In the genomic region with DNA sequence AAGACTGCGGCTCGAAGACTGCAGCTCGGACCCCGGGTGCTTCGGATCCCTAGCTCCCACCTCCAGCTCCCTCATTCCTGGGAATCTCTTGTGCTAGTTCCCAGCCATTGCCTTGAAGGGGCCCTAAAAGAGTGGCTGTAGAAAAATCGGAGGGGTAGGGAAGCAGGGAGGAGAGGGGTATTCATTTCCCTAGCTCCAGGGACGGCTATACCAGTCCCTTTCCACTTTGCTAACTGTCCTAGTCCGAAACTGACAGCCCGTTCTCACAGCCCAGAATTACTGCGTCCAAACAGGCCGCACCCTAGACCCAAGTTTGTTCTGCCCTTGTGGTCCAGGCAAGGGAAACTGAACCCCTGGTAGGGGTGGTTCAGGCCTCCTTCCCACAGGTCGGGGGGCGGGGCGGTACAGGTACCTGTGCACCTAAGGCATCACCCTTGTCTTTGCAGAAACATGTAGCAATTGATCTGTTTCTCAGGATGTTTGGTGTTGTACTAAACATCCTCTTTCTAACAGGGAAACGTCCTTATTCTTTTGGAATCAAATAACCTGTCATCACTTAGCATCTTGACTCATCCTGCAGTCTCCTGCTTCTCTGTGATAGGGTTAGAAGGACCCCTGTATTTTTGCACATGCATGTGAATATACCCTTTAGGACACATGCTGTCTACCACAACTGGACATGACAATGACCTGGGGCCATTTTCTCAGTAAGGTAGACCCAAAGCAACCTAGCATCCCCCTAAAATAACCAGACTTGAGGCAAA, we compare ENCODE assay signal across 25 cellular contexts. TPM values are rescaled to one million over a fixed set of nuclear protein-coding genes. Genes with fewer than 3 reads are reported as not detected.
DNase-seq lines count a peak whose midpoint lies in the region; ATAC-seq, FAIRE-seq and TF ChIP-seq lines count a peak whose summit lies in the region.
"Had no signal": no experiment of that assay in that cellular context is flagged by ENCODE, and none has a peak within 500 bp of the region (broad histone marks: within the 10 kb centered on the region; RNA-seq: fewer than 3 reads in every experiment).

No MANE protein-coding gene starts in this region.

- H3K36me3 Mint-ChIP-seq in endodermal cell (ENCODE audit: low read depth) (no peaks in the 10 kb centered on the region), osteocyte (ENCODE audit: unreplicated experiment) (no peaks in the 10 kb centered on the region)
- no peaks in the 10 kb centered on the region for H3K36me3 Mint-ChIP-seq in CD4-positive, alpha-beta T cell (ENCODE audit: low read depth)

- H3K27ac Mint-ChIP-seq in endodermal cell, result no peak overlapping the region
- H3K27ac Mint-ChIP-seq in osteocyte (ENCODE audit: unreplicated experiment), result no peak overlapping the region
- H3K27ac Mint-ChIP-seq in CD4-positive, alpha-beta T cell, result no peak overlapping the region

- H3K9me3 ChIP-seq in HUES64 (ENCODE audit: insufficient read depth, low read depth, low read length) (no peaks in the 10 kb centered on the region), endodermal cell (ENCODE audit: control insufficient read depth, low read length) (no peaks in the 10 kb centered on the region)
- no peaks in the 10 kb centered on the region for H3K9me3 ChIP-seq in CD4-positive, alpha-beta T cell (ENCODE audit: control insufficient read depth, low read length)
- H3K9me3 ChIP-seq: BE2C had no signal

- H3K4me3 Mint-ChIP-seq in endodermal cell (no peak overlapping the region), osteocyte (ENCODE audit: unreplicated experiment) (no peak overlapping the region)
- H3K4me3 Mint-ChIP-seq in CD4-positive, alpha-beta T cell, result no peak overlapping the region

- H3K27ac ChIP-seq in HUES64 (ENCODE audit: low read depth, low read length) (no peak overlapping the region), endodermal cell (ENCODE audit: low read depth, low read length) (no peak overlapping the region)
- no peak overlapping the region for H3K27ac ChIP-seq in CD4-positive, alpha-beta T cell (ENCODE audit: low read depth, low read length)
- H3K27ac ChIP-seq: HL-60, SK-N-MC, skin epidermis had no signal

- no peak for TF ChIP-seq CTCF in endodermal cell (conservative IDR thresholded peaks at IDR 0.05)
- TF ChIP-seq CTCF in osteocyte (IDR thresholded peaks at IDR 0.05), result no peak
- TF ChIP-seq CTCF in CD4-positive, alpha-beta T cell (IDR thresholded peaks at IDR 0.05), result no peak

- peaks cover 20% of the 10 kb centered on the region for H3K4me1 Mint-ChIP-seq in endodermal cell
- H3K4me1 Mint-ChIP-seq in osteocyte (ENCODE audit: unreplicated experiment), result peaks cover 25% of the 10 kb centered on the region
- H3K4me1 Mint-ChIP-seq in CD4-positive, alpha-beta T cell (ENCODE audit: low read depth), result peaks cover 16% of the 10 kb centered on the region

- H3K4me1 ChIP-seq in HUES64 (ENCODE audit: insufficient read depth, low read length) (peaks cover 34% of the 10 kb centered on the region), endodermal cell (ENCODE audit: control insufficient read depth, insufficient read depth, low read length) (peaks cover 21% of the 10 kb centered on the region)
- H3K4me1 ChIP-seq: BE2C had no signal

- H3K36me3 ChIP-seq in HUES64 (ENCODE audit: insufficient read depth, low read length), result no peaks in the 10 kb centered on the region
- H3K36me3 ChIP-seq in endodermal cell (ENCODE audit: control insufficient read depth, insufficient read depth, low read length), result no peaks in the 10 kb centered on the region
- H3K36me3 ChIP-seq: BE2C had no signal

- 15% methylated on average over 15 of the region's 15 CpGs for WGBS in HUES64
- WGBS in endodermal cell (ENCODE audit: insufficient coverage in 1 of 2, insufficient read length in 1 of 2), 2 experiments, result 9 to 16% methylated on average over 7 to 15 of the region's 15 CpGs

- DNase-seq in GM12892 (ENCODE audit: insufficient read length) (peak; percentile 5), endodermal cell (peak; percentile 33), osteocyte (ENCODE audit: extremely low spot score, unreplicated experiment) (peak; percentile 73), globus pallidus (ENCODE audit: low spot score) (no peak)
- no peak for DNase-seq in CD4-positive, alpha-beta T cell
- DNase-seq: activated CD4-positive, alpha-beta T cell treated with anti-CD3 and anti-CD28 coated beads for 4 hours; GF-D8; GOT3; KG1; MV-4-11; naive B cell; NCI-H2029; NCI-H446 had no signal

- H3K27me3 ChIP-seq in HUES64 (ENCODE audit: insufficient read depth, low read length) (peaks cover 100% of the 10 kb centered on the region), endodermal cell (ENCODE audit: control insufficient read depth, insufficient read depth, low read length, poor library complexity, severe bottlenecking) (peaks cover 100% of the 10 kb centered on the region)
- H3K27me3 ChIP-seq in CD4-positive, alpha-beta T cell (ENCODE audit: control insufficient read depth, insufficient read depth, low read length), result peaks cover 88% of the 10 kb centered on the region

- POLR2A ChIA-PET in CD4-positive, alpha-beta T cell (lab: Charles Lee), result no interaction called here

- H3K4me3 ChIP-seq in HUES64 (ENCODE audit: low read length), result peak overlapping the region; percentile 40
- no peak overlapping the region for H3K4me3 ChIP-seq in endodermal cell (ENCODE audit: low read length)

- FAIRE-seq in GM12892 (lab: Jason Lieb, UNC), result no peak
- FAIRE-seq: bronchial epithelial cell, frontal cortex, RCC 7860 had no signal

- H3K27me3 Mint-ChIP-seq in endodermal cell (ENCODE audit: insufficient read depth) (peaks cover 11% of the 10 kb centered on the region), osteocyte (ENCODE audit: unreplicated experiment) (peaks cover 72% of the 10 kb centered on the region)
- peaks cover 69% of the 10 kb centered on the region for H3K27me3 Mint-ChIP-seq in CD4-positive, alpha-beta T cell

- intact Hi-C loops in CD4-positive, alpha-beta T cell (cut with DNase I, micrococcal nuclease), result no loop called here

- peaks cover 16% of the 10 kb centered on the region for H3K9me3 Mint-ChIP-seq in endodermal cell
- no peaks in the 10 kb centered on the region for H3K9me3 Mint-ChIP-seq in osteocyte (ENCODE audit: unreplicated experiment)
- no peaks in the 10 kb centered on the region for H3K9me3 Mint-ChIP-seq in CD4-positive, alpha-beta T cell

- no peak overlapping the region for H3K9ac ChIP-seq in HUES64 (ENCODE audit: low read depth, low read length)
- H3K9ac ChIP-seq in endodermal cell (ENCODE audit: extremely low read depth, low read length, poor library complexity, severe bottlenecking), result no peak overlapping the region

- ATAC-seq in HG03039 (IDR thresholded peaks at IDR 0.05; ENCODE audit: unreplicated experiment), result no peak
- no peak for ATAC-seq in CD4-positive, alpha-beta T cell (ENCODE audit: poor library complexity)

- no peak for TF ChIP-seq POLR2A in GM12892 (IDR thresholded peaks at IDR 0.05; ENCODE audit: low read depth, low read length)

- CTCF ChIA-PET in CD4-positive, alpha-beta T cell (lab: Charles Lee), result no interaction called here

RNA-seq across cellular contexts. Expression of a gene that starts 4.0 kb away (rescaled TPM):
- polyA plus RNA-seq in GM12892 (2012; ENCODE audit: missing spikeins), result 0.66 TPM
- polyA plus RNA-seq in HUES64 (2013, experiment 1 of 2), result 1.7 TPM
- polyA plus RNA-seq in HUES64 (2013, experiment 2 of 2), result 1.9 TPM
- 1 to 10 TPM in 1 of 2 donors, under 1 TPM in 1; 0.35 to 1.1 TPM for total RNA-seq in endodermal cell
- polyA plus RNA-seq in endodermal cell (2013, experiment 1 of 2), result 0.25 TPM
- 0.17 TPM for polyA plus RNA-seq in endodermal cell (2013, experiment 2 of 2)
- total RNA-seq in osteocyte, result not detected in 2 replicates
- total RNA-seq in CD4-positive, alpha-beta T cell, result not detected
- total RNA-seq: dermis blood vessel endothelial cell, lung microvascular endothelial cell, posterior vena cava had no signal

RNA-seq across cellular contexts. Expression of a gene that starts 34.1 kb away (rescaled TPM):
- polyA plus RNA-seq in GM12892 (2012; ENCODE audit: missing spikeins), result 2.8 TPM
- 3.8 TPM for polyA plus RNA-seq in HUES64 (2013, experiment 1 of 2)
- polyA plus RNA-seq in HUES64 (2013, experiment 2 of 2), result 3.2 TPM
- 10 to 100 TPM; 13.7 to 15.2 TPM for total RNA-seq in endodermal cell
- polyA plus RNA-seq in endodermal cell (2013, experiment 1 of 2), result 2.5 TPM
- polyA plus RNA-seq in endodermal cell (2013, experiment 2 of 2), result 1.7 TPM
- total RNA-seq in osteocyte, result 6.2 and 7.1 TPM in 2 replicates
- not detected for total RNA-seq in CD4-positive, alpha-beta T cell

Comparison
In these comparisons a context has a peak if more than half of its experiments do, and no peak if none do; other contexts are left out.
1. DNase-seq: peak in GM12892 (single experiment), endodermal cell (single experiment) and osteocyte (single experiment); none in CD4-positive, alpha-beta T cell (0 of 10) and globus pallidus (single experiment).